In genomic region chr1:225973158-225973557, GRCh38 we compare ENCODE assay signal across 1 cellular context.
TF ChIP-seq lines count a peak whose summit lies in the region.

No MANE protein-coding gene starts in this region.

TF ChIP-seq in HEK293, 187 proteins besides CTCF, POLR2A, EP300 and RAD21 (continued from another document):
- TF ChIP-seq ZNF174 (tag by site-specific recombination; IDR thresholded peaks at IDR 0.05) (no peak), SCRT1 (tag by site-specific recombination; IDR thresholded peaks at IDR 0.05; ENCODE audit: borderline replicate concordance) (peak; percentile 86)
TF ChIP-seq in HEK293: peak in this region for 10.
